8 cellular contexts compared by ENCODE assay signal in genomic region chr6:73722318-73723060, GRCh38. TPM values are rescaled to one million over a fixed set of nuclear protein-coding genes. Genes with fewer than 3 reads are reported as not detected.
DNase-seq lines count a peak whose midpoint lies in the region; ATAC-seq and TF ChIP-seq lines count a peak whose summit lies in the region.

No MANE protein-coding gene starts in this region.

- peaks cover 22% of the 10 kb centered on the region for H3K4me1 Mint-ChIP-seq in activated naive CD8-positive, alpha-beta T cell treated with anti-CD3 and anti-CD28 coated beads for 36 hours

- H3K27me3 ChIP-seq in aorta (ENCODE audit: control insufficient read depth in 1 of 2, insufficient read depth in 2 of 2, low read length in 1 of 2) (no peaks in the 10 kb centered on the region), Peyer's patch (no peaks in the 10 kb centered on the region)

- ATAC-seq in GM19328 (IDR thresholded peaks at IDR 0.05; ENCODE audit: unreplicated experiment): peak; percentile 70
- peak; percentile 56 for ATAC-seq in HG03439 (IDR thresholded peaks at IDR 0.05; ENCODE audit: unreplicated experiment)
- ATAC-seq in aorta (ENCODE audit: low FRiP score): no peak

- H3K36me3 Mint-ChIP-seq in activated naive CD8-positive, alpha-beta T cell treated with anti-CD3 and anti-CD28 coated beads for 36 hours: peaks cover 4% of the 10 kb centered on the region

- DNase-seq in AG08395 (ENCODE audit: low spot score) (peak; percentile 83), pulmonary artery endothelial cell (ENCODE audit: low read depth, low spot score) (peak; percentile 76), aorta (no peak), nucleus accumbens (lab: John Stamatoyannopoulos, UW) (no peak), Peyer's patch (no peak)
- DNase-seq in activated naive CD8-positive, alpha-beta T cell treated with anti-CD3 and anti-CD28 coated beads for 36 hours: peak; percentile 17

- no peaks in the 10 kb centered on the region for H3K36me3 ChIP-seq in aorta (ENCODE audit: control insufficient read depth in 1 of 2, insufficient read depth in 2 of 2, low read length in 1 of 2)
- no peaks in the 10 kb centered on the region for H3K36me3 ChIP-seq in Peyer's patch

- H3K4me3 Mint-ChIP-seq in activated naive CD8-positive, alpha-beta T cell treated with anti-CD3 and anti-CD28 coated beads for 36 hours: no peak overlapping the region

- H3K27ac Mint-ChIP-seq in activated naive CD8-positive, alpha-beta T cell treated with anti-CD3 and anti-CD28 coated beads for 36 hours: peak overlapping the region; percentile 51

- intact Hi-C loops in aorta (cut with DNase I): no loop called here

- no peak overlapping the region for H3K4me3 ChIP-seq in aorta (ENCODE audit: low read length in 2 of 2)
- no peak overlapping the region for H3K4me3 ChIP-seq in Peyer's patch

- H3K27me3 Mint-ChIP-seq in activated naive CD8-positive, alpha-beta T cell treated with anti-CD3 and anti-CD28 coated beads for 36 hours: no peaks in the 10 kb centered on the region

- H3K27ac ChIP-seq in aorta (ENCODE audit: low read depth in 1 of 2, low read length in 2 of 2) (no peak overlapping the region), Peyer's patch (no peak overlapping the region)

- H3K4me1 ChIP-seq in aorta (ENCODE audit: control insufficient read depth in 1 of 2, insufficient read depth in 2 of 2, low read length in 2 of 2) (peaks cover 0 to 2% of the 10 kb centered on the region in 2 donors), Peyer's patch (no peaks in the 10 kb centered on the region)

- no peaks in the 10 kb centered on the region for H3K9me3 Mint-ChIP-seq in activated naive CD8-positive, alpha-beta T cell treated with anti-CD3 and anti-CD28 coated beads for 36 hours

- TF ChIP-seq CTCF in Peyer's patch (IDR thresholded peaks at IDR 0.05): no peak

- 34 to 39% methylated on average over 9 of the region's 9 CpGs for WGBS in aorta, 2 donors

- H3K9me3 ChIP-seq in aorta (ENCODE audit: control insufficient read depth, low read length) (no peaks in the 10 kb centered on the region), Peyer's patch (no peaks in the 10 kb centered on the region)

- TF ChIP-seq POLR2A in Peyer's patch (IDR thresholded peaks at IDR 0.05): no peak

RNA-seq across cellular contexts. Expression of gene CD109, which starts 26.5 kb away (rescaled TPM):
- 10 to 100 TPM; 12.2 to 12.4 TPM for total RNA-seq in activated naive CD8-positive, alpha-beta T cell treated with anti-CD3 and anti-CD28 coated beads for 36 hours
- total RNA-seq in pulmonary artery endothelial cell (17.3 and 22.4 TPM in 2 replicates), aorta (10 to 100 TPM; 26.1 to 29.8 TPM), Peyer's patch (1 to 10 TPM; 1.4 to 3.2 (median 2.2) TPM)
- polyA plus RNA-seq in aorta: 1 to 10 TPM; 1.9 to 4.3 TPM

Comparison
In these comparisons a context has a peak if more than half of its experiments do, and no peak if none do; other contexts are left out.
1. DNase-seq: peak in AG08395 (single experiment), activated naive CD8-positive, alpha-beta T cell treated with anti-CD3 and anti-CD28 coated beads for 36 hours (single experiment) and pulmonary artery endothelial cell (single experiment); none in aorta (0 of 2), nucleus accumbens (0 of 56) and Peyer's patch (0 of 3).